ENCODE assay signal across 10 cellular contexts in genomic region chr19:7874857-7875393, GRCh38. TPM values are rescaled to one million over a fixed set of nuclear protein-coding genes. Genes with fewer than 3 reads are reported as not detected.
DNase-seq lines count a peak whose midpoint lies in the region; TF ChIP-seq lines count a peak whose summit lies in the region.
"Had no signal": no experiment of that assay in that cellular context is flagged by ENCODE, and none has a peak within 500 bp of the region (broad histone marks: within the 10 kb centered on the region; RNA-seq: fewer than 3 reads in every experiment).

No MANE protein-coding gene starts in this region.

- H3K4me3 Mint-ChIP-seq in CD4-positive, alpha-beta memory T cell: peak overlapping the region in 6 of 8 donors; percentile 20 to 69 (median 33)
- H3K4me3 Mint-ChIP-seq in chondrocyte (ENCODE audit: unreplicated experiment) (peak overlapping the region; percentile 61), nephron (peak overlapping the region; percentile 78 to 83 (median 83))

- H3K27ac Mint-ChIP-seq in CD4-positive, alpha-beta memory T cell: no peak overlapping the region
- no peak overlapping the region for H3K27ac Mint-ChIP-seq in chondrocyte (ENCODE audit: unreplicated experiment)
- H3K27ac Mint-ChIP-seq in nephron: peak overlapping the region in 1 of 3 experiments; percentile 37
- H3K27ac Mint-ChIP-seq: memory B cell had no signal

- POLR2A ChIA-PET in CD4-positive, alpha-beta memory T cell (lab: Charles Lee; ENCODE audit: partially characterized antibody): interaction anchor here (0.5 to 1.2 kb wide), 2 partner anchors 13 to 535 kb away, joined by 3 to 4 read pairs; no protein-coding TSS in a partner anchor
- POLR2A ChIA-PET in HEK293 (lab: Yijun Ruan, JAX): interaction anchor here (0.6 to 1.2 kb wide), 4 partner anchors 14 to 712 kb away, joined by 3 to 4 read pairs (median 4); partner anchors contain the start of genes LRRC8E, MAP2K7 and TIMM44

- no peaks in the 10 kb centered on the region for H3K36me3 Mint-ChIP-seq in CD4-positive, alpha-beta memory T cell
- H3K36me3 Mint-ChIP-seq in chondrocyte (ENCODE audit: low read depth) (no peaks in the 10 kb centered on the region), nephron (ENCODE audit: low read depth) (no peaks in the 10 kb centered on the region)

- H3K27ac ChIP-seq in CD4-positive, alpha-beta memory T cell (ENCODE audit: low read depth, low read length): no peak overlapping the region
- H3K27ac ChIP-seq in HEK293 (ENCODE audit: extremely low read depth, low read depth, low read length): no peak overlapping the region
- H3K27ac ChIP-seq: ascending aorta had no signal

- peaks cover 5 to 19% of the 10 kb centered on the region in 2 donors for H3K27me3 Mint-ChIP-seq in CD4-positive, alpha-beta memory T cell
- H3K27me3 Mint-ChIP-seq in chondrocyte (ENCODE audit: low read depth): peaks cover 15% of the 10 kb centered on the region
- peaks cover 47% of the 10 kb centered on the region for H3K27me3 Mint-ChIP-seq in nephron (ENCODE audit: low read depth)

- no peak for TF ChIP-seq CTCF in HEK293 (tag by site-specific recombination; IDR thresholded peaks at IDR 0.05)
- no peak for TF ChIP-seq CTCF in chondrocyte (IDR thresholded peaks at IDR 0.05)
- no peak for TF ChIP-seq CTCF in nephron (IDR thresholded peaks at IDR 0.05; ENCODE audit: unreplicated experiment in 3 of 3)

- H3K4me3 ChIP-seq in CD4-positive, alpha-beta memory T cell (ENCODE audit: low read length in 2 of 2): no peak overlapping the region
- peak overlapping the region; percentile 65 for H3K4me3 ChIP-seq in HEK293 (ENCODE audit: low read depth, low read length)

- CTCF ChIA-PET in CD4-positive, alpha-beta memory T cell (lab: Charles Lee; ENCODE audit: partially characterized antibody): no interaction called here
- CTCF ChIA-PET in HEK293 (lab: Yijun Ruan, JAX): interaction anchor here (0.7 to 1.0 kb wide), 3 partner anchors 24 to 77 kb away, joined by 3 read pairs; no protein-coding TSS in a partner anchor

- H3K4me1 ChIP-seq in CD4-positive, alpha-beta memory T cell (ENCODE audit: insufficient read depth, low read length): peaks cover 26% of the 10 kb centered on the region
- peaks cover 6% of the 10 kb centered on the region for H3K4me1 ChIP-seq in HEK293 (ENCODE audit: control insufficient read depth, insufficient read depth, low read length)

- no peaks in the 10 kb centered on the region for H3K36me3 ChIP-seq in CD4-positive, alpha-beta memory T cell (ENCODE audit: insufficient read depth, low read length)
- H3K36me3 ChIP-seq in HEK293 (ENCODE audit: control insufficient read depth in 2 of 2, insufficient read depth in 1 of 2, low read length in 2 of 2): no peaks in the 10 kb centered on the region
- H3K36me3 ChIP-seq: ascending aorta had no signal

- intact Hi-C loops in CD4-positive, alpha-beta memory T cell (cut with micrococcal nuclease): no loop called here

- no peak for DNase-seq in CD4-positive, alpha-beta memory T cell
- DNase-seq in chondrocyte (ENCODE audit: low spot score) (no peak), putamen (ENCODE audit: low spot score) (no peak), AG20443 (ENCODE audit: low spot score) (no peak)
- no peak for DNase-seq in activated CD8-positive, alpha-beta memory T cell treated with anti-CD3 and anti-CD28 coated beads for 24 hours

- H3K9me3 Mint-ChIP-seq in CD4-positive, alpha-beta memory T cell: no peaks in the 10 kb centered on the region
- H3K9me3 Mint-ChIP-seq in chondrocyte (ENCODE audit: low read depth) (no peaks in the 10 kb centered on the region), nephron (no peaks in the 10 kb centered on the region)

- H3K27me3 ChIP-seq in CD4-positive, alpha-beta memory T cell (ENCODE audit: insufficient read depth, low read length): peaks cover 4% of the 10 kb centered on the region

- no peaks in the 10 kb centered on the region for H3K9me3 ChIP-seq in CD4-positive, alpha-beta memory T cell (ENCODE audit: control insufficient read depth in 1 of 2, low read length in 2 of 2)
- no peaks in the 10 kb centered on the region for H3K9me3 ChIP-seq in HEK293 (ENCODE audit: control insufficient read depth, insufficient read depth, low read depth, low read length)
- H3K9me3 ChIP-seq: ascending aorta had no signal

- H3K4me1 Mint-ChIP-seq in CD4-positive, alpha-beta memory T cell: peaks cover 12 to 34% (median 22%) of the 10 kb centered on the region in 4 donors
- H3K4me1 Mint-ChIP-seq in chondrocyte (ENCODE audit: low read depth): peaks cover 25% of the 10 kb centered on the region
- peaks cover 17% of the 10 kb centered on the region for H3K4me1 Mint-ChIP-seq in nephron

TF ChIP-seq in HEK293, 187 proteins besides CTCF, POLR2A, EP300 and RAD21 (continues in another document):
- no peak for TF ChIP-seq ZNF660 (tag by site-specific recombination; IDR thresholded peaks at IDR 0.05)
- TF ChIP-seq ZNF791 (tag by site-specific recombination; IDR thresholded peaks at IDR 0.05): no peak
- TF ChIP-seq ZNF239 (tag by site-specific recombination; IDR thresholded peaks at IDR 0.05): no peak
- TF ChIP-seq ZEB2 (tag by site-specific recombination; IDR thresholded peaks at IDR 0.05): no peak
- TF ChIP-seq ZSCAN18 (tag by site-specific recombination; IDR thresholded peaks at IDR 0.05): no peak
- no peak for TF ChIP-seq ZNF501 (tag by site-specific recombination; IDR thresholded peaks at IDR 0.05)
- TF ChIP-seq ZNF174 (tag by site-specific recombination; IDR thresholded peaks at IDR 0.05): no peak
- no peak for TF ChIP-seq ZNF341 (tag by site-specific recombination; IDR thresholded peaks at IDR 0.05; ENCODE audit: low read depth)
- no peak; the same call in 1 of the 2 replicates for TF ChIP-seq ZBTB20 (tag by site-specific recombination; IDR thresholded peaks at IDR 0.05)
- TF ChIP-seq SCRT2 (tag by site-specific recombination; IDR thresholded peaks at IDR 0.05): peak; percentile 54; the same call in 1 of the 2 replicates
- peak; percentile 22; the same call in 1 of the 2 replicates for TF ChIP-seq KLF1 (tag by site-specific recombination; IDR thresholded peaks at IDR 0.05)
- no peak for TF ChIP-seq ZNF114 (tag by site-specific recombination; IDR thresholded peaks at IDR 0.05)
- no peak for TF ChIP-seq ZNF302 (tag by site-specific recombination; IDR thresholded peaks at IDR 0.05; ENCODE audit: low read depth)
- no peak for TF ChIP-seq ZNF416 (tag by site-specific recombination; IDR thresholded peaks at IDR 0.05)
- 0 out of 2 replicates have a peak, but pooled peaks have one; percentile 6 for TF ChIP-seq KLF9 (tag by site-specific recombination; IDR thresholded peaks at IDR 0.05; ENCODE audit: low read depth)
- no peak for TF ChIP-seq GLI2 (tag by site-specific recombination; IDR thresholded peaks at IDR 0.05; ENCODE audit: borderline replicate concordance, low read depth)
- no peak for TF ChIP-seq ZBTB17 (tag by site-specific recombination; IDR thresholded peaks at IDR 0.05)
- TF ChIP-seq ZNF830 (tag by site-specific recombination; IDR thresholded peaks at IDR 0.05; ENCODE audit: low read depth): no peak
- TF ChIP-seq ZBTB48 (tag by site-specific recombination; IDR thresholded peaks at IDR 0.05): 0 out of 2 replicates have a peak, but pooled peaks have one; percentile 8
- TF ChIP-seq GLIS2 (tag by site-specific recombination; IDR thresholded peaks at IDR 0.05): peak; percentile 6
- TF ChIP-seq ZNF391 (tag by site-specific recombination; IDR thresholded peaks at IDR 0.05; ENCODE audit: borderline replicate concordance, low read depth): no peak
- TF ChIP-seq ZFHX2 (tag by site-specific recombination; conservative IDR thresholded peaks at IDR 0.05): no peak
- no peak for TF ChIP-seq ZNF544 (tag by site-specific recombination; IDR thresholded peaks at IDR 0.05)
- no peak for TF ChIP-seq ZNF513 (tag by site-specific recombination; IDR thresholded peaks at IDR 0.05)
- no peak for TF ChIP-seq ZNF623 (tag by site-specific recombination; IDR thresholded peaks at IDR 0.05)

RNA-seq across cellular contexts. Expression of gene PRR36, which starts 0.7 kb away (rescaled TPM):
- total RNA-seq in CD4-positive, alpha-beta memory T cell: under 1 TPM; 0.29 to 0.36 TPM
- under 1 TPM in 1 of 2 donors, not detected in 1; 0.06 TPM for polyA plus RNA-seq in CD4-positive, alpha-beta memory T cell
- 0.22 to 0.80 TPM (median 0.38 TPM) in 3 replicates for total RNA-seq in chondrocyte
- total RNA-seq: ascending aorta, subcutaneous adipose tissue had no signal

RNA-seq across cellular contexts. Expression of gene LRRC8E, which starts 13.4 kb away (rescaled TPM):
- total RNA-seq in CD4-positive, alpha-beta memory T cell: not detected
- polyA plus RNA-seq in CD4-positive, alpha-beta memory T cell: not detected
- 1.9 to 6.9 TPM (median 4.8 TPM) in 3 replicates for total RNA-seq in chondrocyte
- total RNA-seq: ascending aorta had no signal

RNA-seq across cellular contexts. Expression of gene MAP2K7, which starts 28.8 kb away (rescaled TPM):
- total RNA-seq in CD4-positive, alpha-beta memory T cell: 10 to 100 TPM; 59.7 to 62.5 TPM
- 1 to 10 TPM in 1 of 2 donors, under 1 TPM in 1; 0.57 to 2.5 TPM for polyA plus RNA-seq in CD4-positive, alpha-beta memory T cell
- 24.4 to 27.5 TPM (median 25.7 TPM) in 3 replicates for total RNA-seq in chondrocyte

RNA-seq across cellular contexts. Expression of gene TGFBR3L, which starts 39.7 kb away (rescaled TPM):
- total RNA-seq in CD4-positive, alpha-beta memory T cell: under 1 TPM; 0.93 to 1.00 TPM
- polyA plus RNA-seq in CD4-positive, alpha-beta memory T cell: not detected
- 8.1 to 11.6 TPM (median 11.2 TPM) in 3 replicates for total RNA-seq in chondrocyte
- total RNA-seq: subcutaneous adipose tissue had no signal

RNA-seq across cellular contexts. Expression of gene EVI5L, which starts 44.9 kb away (rescaled TPM):
- 10 to 100 TPM; 11.9 to 14.1 TPM for total RNA-seq in CD4-positive, alpha-beta memory T cell
- polyA plus RNA-seq in CD4-positive, alpha-beta memory T cell: 1 to 10 TPM; 1.1 to 2.8 TPM
- total RNA-seq in chondrocyte: 27.4 to 30.6 TPM (median 28.4 TPM) in 3 replicates

Comparison
In these comparisons a context has a peak if more than half of its experiments do, and no peak if none do; other contexts are left out.
1. H3K4me3 Mint-ChIP-seq: peak in every context shown above with its lines; median percentile 83 in nephron; 61 in chondrocyte; 33 in CD4-positive, alpha-beta memory T cell.